In the genomic region with DNA sequence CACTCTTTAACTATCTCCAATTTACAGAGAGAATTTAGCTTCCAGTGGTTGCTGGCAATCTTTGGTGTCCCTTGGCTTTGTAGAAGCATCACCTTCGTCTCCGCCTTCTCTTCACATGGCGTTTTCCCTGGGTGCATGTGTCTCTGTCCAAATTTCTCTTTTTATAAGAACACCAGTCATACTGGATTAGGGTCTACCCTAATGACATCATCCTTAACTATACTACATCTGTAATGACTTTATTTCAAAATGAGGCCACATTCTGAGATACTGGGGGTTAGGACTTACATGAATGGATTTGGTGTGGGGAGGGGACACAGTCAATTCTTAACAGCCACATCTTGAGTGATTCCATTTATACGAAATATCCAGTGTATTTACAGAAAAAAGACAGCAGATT, we compare ENCODE assay signal across 3 cellular contexts.
TF ChIP-seq lines count a peak whose summit lies in the region.

No MANE protein-coding gene starts in this region.

TF ChIP-seq in SK-N-SH, 30 proteins besides CTCF, POLR2A, EP300 and RAD21:
- TF ChIP-seq MEF2A (IDR thresholded peaks at IDR 0.05; ENCODE audit: borderline replicate concordance, low read depth) (no peak), MXI1 (IDR thresholded peaks at IDR 0.05; ENCODE audit: low read depth, low read length) (0 out of 2 replicates have a peak, but pooled peaks have one; percentile 33)
TF ChIP-seq in SK-N-SH: peak in this region for 1.

TF ChIP-seq in SK-N-SH treated with all-trans-retinoic acid at 6 μM for 48 hours, 23 proteins besides CTCF, POLR2A, EP300 and RAD21:
- TF ChIP-seq, protein P1, sequence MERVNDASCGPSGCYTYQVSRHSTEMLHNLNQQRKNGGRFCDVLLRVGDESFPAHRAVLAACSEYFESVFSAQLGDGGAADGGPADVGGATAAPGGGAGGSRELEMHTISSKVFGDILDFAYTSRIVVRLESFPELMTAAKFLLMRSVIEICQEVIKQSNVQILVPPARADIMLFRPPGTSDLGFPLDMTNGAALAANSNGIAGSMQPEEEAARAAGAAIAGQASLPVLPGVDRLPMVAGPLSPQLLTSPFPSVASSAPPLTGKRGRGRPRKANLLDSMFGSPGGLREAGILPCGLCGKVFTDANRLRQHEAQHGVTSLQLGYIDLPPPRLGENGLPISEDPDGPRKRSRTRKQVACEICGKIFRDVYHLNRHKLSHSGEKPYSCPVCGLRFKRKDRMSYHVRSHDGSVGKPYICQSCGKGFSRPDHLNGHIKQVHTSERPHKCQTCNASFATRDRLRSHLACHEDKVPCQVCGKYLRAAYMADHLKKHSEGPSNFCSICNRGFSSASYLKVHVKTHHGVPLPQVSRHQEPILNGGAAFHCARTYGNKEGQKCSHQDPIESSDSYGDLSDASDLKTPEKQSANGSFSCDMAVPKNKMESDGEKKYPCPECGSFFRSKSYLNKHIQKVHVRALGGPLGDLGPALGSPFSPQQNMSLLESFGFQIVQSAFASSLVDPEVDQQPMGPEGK (CRISPR knock-in tag; IDR thresholded peaks at IDR 0.05; ENCODE audit: borderline replicate concordance): no peak
- TF ChIP-seq GLIS3 (CRISPR knock-in tag; IDR thresholded peaks at IDR 0.05): no peak
- TF ChIP-seq TCF4 (CRISPR knock-in tag; IDR thresholded peaks at IDR 0.05; ENCODE audit: borderline replicate concordance): no peak
- no peak for TF ChIP-seq ZNF565 (CRISPR knock-in tag; conservative IDR thresholded peaks at IDR 0.05; ENCODE audit: low read depth)

TF ChIP-seq in GM12878, 131 proteins besides CTCF, POLR2A, EP300 and RAD21:
- peak; percentile 30; the same call in 1 of the 2 replicates for TF ChIP-seq ATF7 (IDR thresholded peaks at IDR 0.05; ENCODE audit: low read depth)
- TF ChIP-seq, protein P2, sequence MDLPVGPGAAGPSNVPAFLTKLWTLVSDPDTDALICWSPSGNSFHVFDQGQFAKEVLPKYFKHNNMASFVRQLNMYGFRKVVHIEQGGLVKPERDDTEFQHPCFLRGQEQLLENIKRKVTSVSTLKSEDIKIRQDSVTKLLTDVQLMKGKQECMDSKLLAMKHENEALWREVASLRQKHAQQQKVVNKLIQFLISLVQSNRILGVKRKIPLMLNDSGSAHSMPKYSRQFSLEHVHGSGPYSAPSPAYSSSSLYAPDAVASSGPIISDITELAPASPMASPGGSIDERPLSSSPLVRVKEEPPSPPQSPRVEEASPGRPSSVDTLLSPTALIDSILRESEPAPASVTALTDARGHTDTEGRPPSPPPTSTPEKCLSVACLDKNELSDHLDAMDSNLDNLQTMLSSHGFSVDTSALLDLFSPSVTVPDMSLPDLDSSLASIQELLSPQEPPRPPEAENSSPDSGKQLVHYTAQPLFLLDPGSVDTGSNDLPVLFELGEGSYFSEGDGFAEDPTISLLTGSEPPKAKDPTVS (IDR thresholded peaks at IDR 0.05; ENCODE audit: low read depth, low read length): no peak
- no peak for TF ChIP-seq ZNF384 (IDR thresholded peaks at IDR 0.05; ENCODE audit: borderline replicate concordance, low read depth, low read length)
- TF ChIP-seq, protein P3, sequence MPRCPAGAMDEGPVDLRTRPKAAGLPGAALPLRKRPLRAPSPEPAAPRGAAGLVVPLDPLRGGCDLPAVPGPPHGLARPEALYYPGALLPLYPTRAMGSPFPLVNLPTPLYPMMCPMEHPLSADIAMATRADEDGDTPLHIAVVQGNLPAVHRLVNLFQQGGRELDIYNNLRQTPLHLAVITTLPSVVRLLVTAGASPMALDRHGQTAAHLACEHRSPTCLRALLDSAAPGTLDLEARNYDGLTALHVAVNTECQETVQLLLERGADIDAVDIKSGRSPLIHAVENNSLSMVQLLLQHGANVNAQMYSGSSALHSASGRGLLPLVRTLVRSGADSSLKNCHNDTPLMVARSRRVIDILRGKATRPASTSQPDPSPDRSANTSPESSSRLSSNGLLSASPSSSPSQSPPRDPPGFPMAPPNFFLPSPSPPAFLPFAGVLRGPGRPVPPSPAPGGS (IDR thresholded peaks at IDR 0.05; ENCODE audit: borderline replicate concordance, insufficient read depth, low read depth, low read length, poor library complexity, severe bottlenecking): no peak
